In genomic region chr5:93576994-93577575, GRCh38 we compare ENCODE assay signal across 24 cellular contexts. TPM values are rescaled to one million over a fixed set of nuclear protein-coding genes. Genes with fewer than 3 reads are reported as not detected.
A peak's percentile ranks its signal among the peaks of the same experiment; 100 is the strongest.
DNase-seq lines count a peak whose midpoint lies in the region; ATAC-seq, FAIRE-seq and TF ChIP-seq lines count a peak whose summit lies in the region.
"Had no signal": no experiment of that assay in that cellular context is flagged by ENCODE, and none has a peak within 500 bp of the region (broad histone marks: within the 10 kb centered on the region; RNA-seq: fewer than 3 reads in every experiment).

No MANE protein-coding gene starts in this region.

- no peak for TF ChIP-seq RAD21 in HepG2 (CRISPR knock-in tag; IDR thresholded peaks at IDR 0.05)

- no peak overlapping the region for H3K4me3 Mint-ChIP-seq in chondrocyte (ENCODE audit: unreplicated experiment)
- no peak overlapping the region for H3K4me3 Mint-ChIP-seq in neural crest cell
- no peak overlapping the region for H3K4me3 Mint-ChIP-seq in natural killer cell
- no peak overlapping the region for H3K4me3 Mint-ChIP-seq in glutamatergic neuron (ENCODE audit: unreplicated experiment)
- H3K4me3 Mint-ChIP-seq: activated CD4-positive, alpha-beta T cell treated with anti-CD3 and anti-CD28 coated beads, Interleukin-2, amount 10 ng/mL, durations not matched to agents 24 days and 14 days had no signal

- peaks cover 3% of the 10 kb centered on the region for H4K20me1 ChIP-seq in HepG2 (ENCODE audit: insufficient read depth, low read length)

- peaks cover 54% of the 10 kb centered on the region for H3K4me1 Mint-ChIP-seq in chondrocyte (ENCODE audit: low read depth)
- H3K4me1 Mint-ChIP-seq in neural crest cell = peaks cover 65% of the 10 kb centered on the region
- H3K4me1 Mint-ChIP-seq in natural killer cell = peaks cover 22 to 29% of the 10 kb centered on the region in 2 donors
- H3K4me1 Mint-ChIP-seq in glutamatergic neuron (ENCODE audit: low read depth, unreplicated experiment) = peaks cover 9% of the 10 kb centered on the region

- TF ChIP-seq POLR2A in HepG2 (IDR thresholded peaks at IDR 0.05; ENCODE audit: insufficient read depth in 1 of 2, low read depth in 2 of 2, low read length in 2 of 2) (no peak), right lobe of liver (IDR thresholded peaks at IDR 0.05) (no peak), GM18505 (IDR thresholded peaks at IDR 0.05; ENCODE audit: borderline replicate concordance, extremely low read depth, insufficient read depth, insufficient read length) (no peak)

- H3K27ac ChIP-seq in HepG2 (ENCODE audit: extremely low read length, insufficient read depth, low read length) (no peak overlapping the region), right lobe of liver (no peak overlapping the region)
- H3K27ac ChIP-seq: BLaER1 treated with 17β-estradiol and CSF1 and Interleukin-3, amounts not matched to agents 10 nM and 100 nM; pancreas; testis had no signal

- intact Hi-C loops in HepG2 (cut with micrococcal nuclease; ENCODE audit: unreplicated experiment) (loop anchor here (5.0 kb wide), 1 partner anchor 900 kb away; no protein-coding TSS in a partner anchor), right lobe of liver (cut with DNase I) (no loop called here), natural killer cell (cut with micrococcal nuclease) (no loop called here)

- H3K36me3 Mint-ChIP-seq in chondrocyte (ENCODE audit: low read depth) = no peaks in the 10 kb centered on the region
- H3K36me3 Mint-ChIP-seq in neural crest cell (ENCODE audit: low read depth) = no peaks in the 10 kb centered on the region
- H3K36me3 Mint-ChIP-seq in natural killer cell = peaks cover 6% of the 10 kb centered on the region
- no peaks in the 10 kb centered on the region for H3K36me3 Mint-ChIP-seq in glutamatergic neuron (ENCODE audit: unreplicated experiment)

- H3K79me2 ChIP-seq in HepG2 (ENCODE audit: insufficient read depth, low read length) = no peaks in the 10 kb centered on the region

- no peak overlapping the region for H3K4me3 ChIP-seq in HepG2 (replicated peaks in 1 of 3; ENCODE audit: insufficient read depth in 1 of 3, low read depth in 2 of 3, low read length in 3 of 3)
- H3K4me3 ChIP-seq in right lobe of liver = no peak overlapping the region
- H3K4me3 ChIP-seq: BLaER1 treated with 17β-estradiol and CSF1 and Interleukin-3, amounts not matched to agents 10 nM and 100 nM; left lung; pancreas; skin epidermis; testis had no signal

- no peaks in the 10 kb centered on the region for H3K27me3 Mint-ChIP-seq in chondrocyte (ENCODE audit: low read depth)
- peaks cover 11% of the 10 kb centered on the region for H3K27me3 Mint-ChIP-seq in neural crest cell (ENCODE audit: low read depth)
- H3K27me3 Mint-ChIP-seq in natural killer cell (ENCODE audit: low read depth in 2 of 2) = peaks cover 69 to 75% of the 10 kb centered on the region in 2 donors
- peaks cover 45% of the 10 kb centered on the region for H3K27me3 Mint-ChIP-seq in glutamatergic neuron (ENCODE audit: unreplicated experiment)

- H3K9me3 ChIP-seq in HepG2 (ENCODE audit: low read length) (no peaks in the 10 kb centered on the region), right lobe of liver (no peaks in the 10 kb centered on the region)
- H3K9me3 ChIP-seq: left lung, pancreas, testis had no signal

- H3K4me1 ChIP-seq in HepG2 (ENCODE audit: insufficient read depth, low read length) = peaks cover 26% of the 10 kb centered on the region
- H3K4me1 ChIP-seq in right lobe of liver = peaks cover 0 to 19% (median 0%) of the 10 kb centered on the region in 4 donors

- H3K27ac Mint-ChIP-seq in chondrocyte (ENCODE audit: unreplicated experiment) (peak overlapping the region; percentile 0), neural crest cell (ENCODE audit: unreplicated experiment) (peak overlapping the region; percentile 81), natural killer cell (no peak overlapping the region), glutamatergic neuron (ENCODE audit: unreplicated experiment) (no peak overlapping the region)
- H3K27ac Mint-ChIP-seq: activated CD4-positive, alpha-beta T cell treated with anti-CD3 and anti-CD28 coated beads, Interleukin-2, amount 10 ng/mL, durations not matched to agents 24 days and 14 days had no signal

- BruUV-seq in HepG2 (replicated peaks; lab: Mats Ljungman, UMichigan) = no TSS peak

- FAIRE-seq in HepG2 (lab: Jason Lieb, UNC) = no peak
- FAIRE-seq: endometrium, pancreas had no signal

- H3K27me3 ChIP-seq in HepG2 (ENCODE audit: control insufficient read depth in 1 of 2, insufficient read depth in 2 of 2, low read length in 2 of 2) (peaks cover 9 to 40% of the 10 kb centered on the region in 2 experiments; a peak in 4 of 5 replicates), right lobe of liver (peaks cover 0 to 7% of the 10 kb centered on the region in 2 donors)
- H3K27me3 ChIP-seq: testis had no signal

- no peak overlapping the region for H3K9ac ChIP-seq in HepG2 (ENCODE audit: insufficient read depth, low read depth, low read length)
- H3K9ac ChIP-seq: BLaER1 treated with 17β-estradiol and CSF1 and Interleukin-3, amounts not matched to agents 10 nM and 100 nM had no signal

- no peaks in the 10 kb centered on the region for H3K36me3 ChIP-seq in HepG2 (replicated peaks in 1 of 2; ENCODE audit: control insufficient read depth in 1 of 2, insufficient read depth in 2 of 2, low read length in 2 of 2)
- no peaks in the 10 kb centered on the region for H3K36me3 ChIP-seq in right lobe of liver
- H3K36me3 ChIP-seq: BLaER1 treated with 17β-estradiol and CSF1 and Interleukin-3, amounts not matched to agents 10 nM and 100 nM; left lung; pancreas had no signal

- CTCF ChIA-PET in HepG2 (lab: Yijun Ruan, JAX; ENCODE audit: low intra/inter-chr PET ratio, low total read pairs) = no interaction called here

- DNase-seq in HepG2 (ENCODE audit: low spot score) = no peak
- DNase-seq in right lobe of liver = no peak
- DNase-seq in chondrocyte (ENCODE audit: low spot score) = no peak
- no peak for DNase-seq in neural crest cell (ENCODE audit: low read depth, low spot score)
- DNase-seq in natural killer cell = no peak
- no peak for DNase-seq in glutamatergic neuron
- DNase-seq: activated CD4-positive, alpha-beta T cell treated with anti-CD3 and anti-CD28 coated beads, Interleukin-2, amount 10 ng/mL, durations not matched to agents 24 days and 14 days; activated CD8-positive, alpha-beta memory T cell treated with anti-CD3 and anti-CD28 coated beads, Interleukin-2, amount 50 U/mL, for 48 hours; activated gamma-delta T cell; DMS 273 treated with DMSO at 0.1 percent for 48 hours; foreskin fibroblast; left lung; MM.1S; NCI-H2029; NCI-H524 treated with DMSO at 0.1 percent for 48 hours; pancreas; stimulated activated CD4-positive, alpha-beta T cell treated with anti-CD3 and anti-CD28 coated beads, Interleukin-4, amount 100 ng/mL, for 1 hour; testis had no signal

- POLR2A ChIA-PET in HepG2 (lab: Yijun Ruan, JAX) = no interaction called here

- no peak overlapping the region for H2AFZ ChIP-seq in HepG2 (ENCODE audit: low read length)

- H3K9me3 Mint-ChIP-seq in chondrocyte (ENCODE audit: low read depth) = no peaks in the 10 kb centered on the region
- H3K9me3 Mint-ChIP-seq in neural crest cell = no peaks in the 10 kb centered on the region
- no peaks in the 10 kb centered on the region for H3K9me3 Mint-ChIP-seq in natural killer cell
- peaks cover 20% of the 10 kb centered on the region for H3K9me3 Mint-ChIP-seq in glutamatergic neuron (ENCODE audit: unreplicated experiment)
- H3K9me3 Mint-ChIP-seq: activated CD4-positive, alpha-beta T cell treated with anti-CD3 and anti-CD28 coated beads, Interleukin-2, amount 10 ng/mL, durations not matched to agents 24 days and 14 days had no signal

- in situ Hi-C loops in HepG2 (cut with HindIII; ENCODE audit: extremely low pct_ligation_motif_present, low pct_unique_long_range_greater_than_20kb) = no loop called here

- TF ChIP-seq CTCF in HepG2 (CRISPR knock-in tag; IDR thresholded peaks at IDR 0.05) (no peak), right lobe of liver (IDR thresholded peaks at IDR 0.05) (no peak), chondrocyte (IDR thresholded peaks at IDR 0.05) (no peak), neural crest cell (conservative IDR thresholded peaks at IDR 0.05) (no peak), natural killer cell (IDR thresholded peaks at IDR 0.05) (no peak), glutamatergic neuron (IDR thresholded peaks at IDR 0.05; ENCODE audit: partially characterized antibody, unreplicated experiment) (no peak)

- H3K4me2 ChIP-seq in HepG2 (ENCODE audit: low read depth, low read length) = peak overlapping the region; percentile 42
- H3K4me2 ChIP-seq: BLaER1 treated with 17β-estradiol and CSF1 and Interleukin-3, amounts not matched to agents 10 nM and 100 nM had no signal

- WGBS in HepG2 (ENCODE audit: low lambda C conversion rate) = 29% methylated on average over 7 of the region's 7 CpGs
- 31% methylated on average over 7 of the region's 7 CpGs for WGBS in right lobe of liver (ENCODE audit: insufficient coverage, low coverage, low lambda C conversion rate, missing lambda C conversion rate)

- ATAC-seq in HepG2 (no peak), right lobe of liver (no peak), natural killer cell (no peak), GM21619 (IDR thresholded peaks at IDR 0.05; ENCODE audit: unreplicated experiment) (no peak), GM18505 (IDR thresholded peaks at IDR 0.05; ENCODE audit: unreplicated experiment) (no peak)
- ATAC-seq: left lung, pancreas had no signal

- TF ChIP-seq EP300 in HepG2 (IDR thresholded peaks at IDR 0.05; ENCODE audit: low read depth in 2 of 2, low read length in 2 of 2) = no peak
- TF ChIP-seq EP300 in HepG2 (CRISPR knock-in tag; IDR thresholded peaks at IDR 0.05; ENCODE audit: borderline replicate concordance) = no peak

RNA-seq across cellular contexts. Expression of gene NR2F1-AS1, which starts 3.9 kb away (rescaled TPM):
- total RNA-seq in HepG2 (2016; rRNA removed; fragmentation: Illumina TruSeq; extraction: Trizol) = 2.1 and 2.8 TPM in 2 replicates
- 2.5 and 2.7 TPM in 2 replicates for total RNA-seq in HepG2 (2016; cell fraction: cytosol; rRNA removed; fragmentation: Illumina TruSeq; extraction: Trizol; ENCODE audit: low read depth)
- 0.64 and 1.1 TPM in 2 replicates for total RNA-seq in HepG2 (2016; cell fraction: insoluble cytoplasmic fraction; rRNA removed; fragmentation: Illumina TruSeq; extraction: Trizol)
- 3.5 and 3.7 TPM in 2 replicates for total RNA-seq in HepG2 (2016; cell fraction: membrane; rRNA removed; fragmentation: Illumina TruSeq; extraction: Trizol)
- 3.5 and 4.9 TPM in 2 replicates for total RNA-seq in HepG2 (2016; cell fraction: nucleus; rRNA removed; fragmentation: Illumina TruSeq; extraction: Trizol)
- polyA plus RNA-seq in HepG2 (2011; rRNA removed) = 2.8 and 3.1 TPM in 2 replicates
- polyA plus RNA-seq in HepG2 (2011; cell fraction: cytosol; rRNA removed) = 1.1 and 2.4 TPM in 2 replicates
- 2.9 and 5.9 TPM in 2 replicates for polyA plus RNA-seq in HepG2 (2011; cell fraction: nucleus; rRNA removed)
- polyA plus RNA-seq in HepG2 (2012) = 5.1 and 7.3 TPM in 2 replicates
- polyA plus RNA-seq in HepG2 (2016; cell fraction: cytosol; fragmentation: Illumina TruSeq; extraction: Trizol; ENCODE audit: low read depth) = 3.6 and 4.1 TPM in 2 replicates
- 0.48 and 2.3 TPM in 2 replicates for polyA plus RNA-seq in HepG2 (2016; cell fraction: insoluble cytoplasmic fraction; fragmentation: Illumina TruSeq; extraction: Trizol; ENCODE audit: low read depth)
- 2.6 and 5.7 TPM in 2 replicates for polyA plus RNA-seq in HepG2 (2016; cell fraction: membrane; fragmentation: Illumina TruSeq; extraction: Trizol; ENCODE audit: low read depth)
- polyA plus RNA-seq in HepG2 (2016; cell fraction: nucleus; fragmentation: Illumina TruSeq; extraction: Trizol; ENCODE audit: insufficient read depth, low read depth) = 2.3 and 2.9 TPM in 2 replicates
- polyA minus RNA-seq in HepG2 (2011; rRNA and poly(A)+ RNA removed; ENCODE audit: low replicate concordance) = 2.2 and 4.6 TPM in 2 replicates
- 2.1 TPM in 1 of 2 replicates, not detected in the other for polyA minus RNA-seq in HepG2 (2011; cell fraction: cytosol; rRNA and poly(A)+ RNA removed)
- polyA minus RNA-seq in HepG2 (2011; cell fraction: nucleus; rRNA and poly(A)+ RNA removed) = 27.3 and 33.1 TPM in 2 replicates
- total RNA-seq in right lobe of liver = 1 to 10 TPM; 1.2 to 3.8 (median 2.3) TPM
- 16.2 to 20.0 TPM (median 19.7 TPM) in 3 replicates for total RNA-seq in chondrocyte
- 52.4 and 53.1 TPM in 2 replicates for total RNA-seq in neural crest cell
- total RNA-seq in natural killer cell = not detected
- total RNA-seq in glutamatergic neuron (ENCODE audit: unreplicated experiment) = 0.39 TPM
- total RNA-seq: activated CD4-positive, alpha-beta T cell treated with anti-CD3 and anti-CD28 coated beads, Interleukin-2, amount 10 ng/mL, durations not matched to agents 24 days and 14 days; OCI-LY7 had no signal

RNA-seq across cellular contexts. Expression of gene NR2F1, which starts 5.9 kb away (rescaled TPM):
- total RNA-seq in HepG2 (2016; rRNA removed; fragmentation: Illumina TruSeq; extraction: Trizol) (14.0 and 17.1 TPM in 2 replicates), right lobe of liver (10 to 100 TPM in 2 of 6 experiments, 1 to 10 TPM in 4; 5.3 to 12.1 (median 9.4) TPM), chondrocyte (28.7 to 41.9 TPM (median 30.8 TPM) in 3 replicates), neural crest cell (411 and 426 TPM in 2 replicates), natural killer cell (not detected), glutamatergic neuron (ENCODE audit: unreplicated experiment) (0.37 TPM)
- total RNA-seq in HepG2 (2016; cell fraction: cytosol; rRNA removed; fragmentation: Illumina TruSeq; extraction: Trizol; ENCODE audit: low read depth) = 4.3 and 4.6 TPM in 2 replicates
- total RNA-seq in HepG2 (2016; cell fraction: insoluble cytoplasmic fraction; rRNA removed; fragmentation: Illumina TruSeq; extraction: Trizol) = 12.7 and 15.6 TPM in 2 replicates
- total RNA-seq in HepG2 (2016; cell fraction: membrane; rRNA removed; fragmentation: Illumina TruSeq; extraction: Trizol) = 12.0 and 12.1 TPM in 2 replicates
- 14.7 and 16.7 TPM in 2 replicates for total RNA-seq in HepG2 (2016; cell fraction: nucleus; rRNA removed; fragmentation: Illumina TruSeq; extraction: Trizol)
- 59.7 and 76.5 TPM in 2 replicates for polyA plus RNA-seq in HepG2 (2011; rRNA removed)
- polyA plus RNA-seq in HepG2 (2011; cell fraction: cytosol; rRNA removed) = 48.3 and 60.7 TPM in 2 replicates
- 179 and 207 TPM in 2 replicates for polyA plus RNA-seq in HepG2 (2011; cell fraction: nucleus; rRNA removed)
- 28.9 and 65.9 TPM in 2 replicates for polyA plus RNA-seq in HepG2 (2012)
- polyA plus RNA-seq in HepG2 (2016; cell fraction: cytosol; fragmentation: Illumina TruSeq; extraction: Trizol; ENCODE audit: low read depth) = 1.4 and 2.1 TPM in 2 replicates
- 16.0 and 19.7 TPM in 2 replicates for polyA plus RNA-seq in HepG2 (2016; cell fraction: insoluble cytoplasmic fraction; fragmentation: Illumina TruSeq; extraction: Trizol; ENCODE audit: low read depth)
- polyA plus RNA-seq in HepG2 (2016; cell fraction: membrane; fragmentation: Illumina TruSeq; extraction: Trizol; ENCODE audit: low read depth) = 4.8 and 5.9 TPM in 2 replicates
- 37.8 and 39.6 TPM in 2 replicates for polyA plus RNA-seq in HepG2 (2016; cell fraction: nucleus; fragmentation: Illumina TruSeq; extraction: Trizol; ENCODE audit: insufficient read depth, low read depth)
- 62.1 and 114 TPM in 2 replicates for polyA minus RNA-seq in HepG2 (2011; rRNA and poly(A)+ RNA removed; ENCODE audit: low replicate concordance)
- polyA minus RNA-seq in HepG2 (2011; cell fraction: cytosol; rRNA and poly(A)+ RNA removed) = 46.9 and 57.0 TPM in 2 replicates
- polyA minus RNA-seq in HepG2 (2011; cell fraction: nucleus; rRNA and poly(A)+ RNA removed) = 29.7 and 42.6 TPM in 2 replicates
- total RNA-seq: activated CD4-positive, alpha-beta T cell treated with anti-CD3 and anti-CD28 coated beads, Interleukin-2, amount 10 ng/mL, durations not matched to agents 24 days and 14 days; OCI-LY7 had no signal

Comparison
In these comparisons a context has a peak if more than half of its experiments do, and no peak if none do; other contexts are left out.
1. H3K27ac Mint-ChIP-seq: peak in chondrocyte (single experiment) and neural crest cell (single experiment); none in natural killer cell (0 of 2) and glutamatergic neuron (single experiment).